In genomic region chr11:34167961-34168360, GRCh38 we compare ENCODE assay signal across 19 cellular contexts.
"Had no signal": no experiment of that assay in that cellular context is flagged by ENCODE, and none has a peak within 500 bp of the region (broad histone marks: within the 10 kb centered on the region; RNA-seq: fewer than 3 reads in every experiment).

No MANE protein-coding gene starts in this region.

- FAIRE-seq: TTC549 had no signal

- DNase-seq: activated CD4-positive, alpha-beta memory T cell treated with anti-CD3 and anti-CD28 coated beads, Interleukin-2, amount 10 ng/mL, durations not matched to agents 7 days and 5 days; activated CD4-positive, alpha-beta T cell treated with anti-CD3 and anti-CD28 coated beads for 36 hours; activated CD4-positive, alpha-beta T cell treated with anti-CD3 and anti-CD28 coated beads, Interleukin-2, amount 50 U/mL, for 1 hour; activated effector memory CD4-positive, alpha-beta T cell treated with Interleukin-2 at 50 U/mL for 16 hours; activated naive CD4-positive, alpha-beta T cell treated with Interleukin-2 at 50 U/mL for 16 hours; activated T-cell treated with anti-CD3 and anti-CD28 coated beads, Interleukin-2, amount 50 U/mL, for 1 hour; amygdala; KG1; NCI-H1092; NCI-H1930; NCI-H2107; NCI-H345; NCI-H510A; NCI-H526 treated with DMSO at 0.1 percent for 48 hours; T-cell; T-helper 2 cell; T1000 had no signal

- H3K27ac ChIP-seq: SK-N-MC had no signal

- H3K4me3 ChIP-seq: SK-N-MC had no signal
